In genomic region chr20:58623579-58624473, GRCh38 we compare ENCODE assay signal across 9 cellular contexts. TPM values are rescaled to one million over a fixed set of nuclear protein-coding genes. Genes with fewer than 3 reads are reported as not detected.
DNase-seq lines count a peak whose midpoint lies in the region; ATAC-seq and TF ChIP-seq lines count a peak whose summit lies in the region.
"Had no signal": no experiment of that assay in that cellular context is flagged by ENCODE, and none has a peak within 500 bp of the region (broad histone marks: within the 10 kb centered on the region; RNA-seq: fewer than 3 reads in every experiment).

No MANE protein-coding gene starts in this region.

- CTCF ChIA-PET in Caco-2 (lab: Charles Lee) = no interaction called here
- CTCF ChIA-PET in activated CD8-positive, alpha-beta T cell treated with anti-CD3 and anti-CD28 coated beads, Interleukin-2, amount 10 ng/mL, durations not matched to agents 7 days and 5 days (lab: Charles Lee) = no interaction called here

- no peak overlapping the region for H3K4me3 ChIP-seq in Caco-2 (ENCODE audit: low read depth, low read length)
- H3K4me3 ChIP-seq in dorsolateral prefrontal cortex = no peak overlapping the region

- H3K27ac Mint-ChIP-seq in Caco-2 (ENCODE audit: unreplicated experiment) = no peak overlapping the region
- H3K27ac Mint-ChIP-seq in activated CD8-positive, alpha-beta T cell treated with anti-CD3 and anti-CD28 coated beads, Interleukin-2, amount 10 ng/mL, durations not matched to agents 7 days and 5 days = no peak overlapping the region
- H3K27ac Mint-ChIP-seq: memory B cell had no signal

- H3K4me1 Mint-ChIP-seq in Caco-2 (ENCODE audit: low read depth, unreplicated experiment) = no peaks in the 10 kb centered on the region
- peaks cover 5% of the 10 kb centered on the region for H3K4me1 Mint-ChIP-seq in activated CD8-positive, alpha-beta T cell treated with anti-CD3 and anti-CD28 coated beads, Interleukin-2, amount 10 ng/mL, durations not matched to agents 7 days and 5 days (ENCODE audit: low read depth)

- DNase-seq in Caco-2 (peak; percentile 30 to 74), NCI-H69 (lab: John Stamatoyannopoulos, UW) (peak; percentile 20), dorsolateral prefrontal cortex (peak; percentile 16 to 89 (median 76)), myocyte (ENCODE audit: low read depth) (peak; percentile 89), NCI-H446 treated with DMSO at 0.1 percent for 48 hours (lab: John Stamatoyannopoulos, UW) (no peak)
- no peak for DNase-seq in stimulated activated naive CD4-positive, alpha-beta T cell (lab: John Stamatoyannopoulos, UW)
- no peak for DNase-seq in activated CD8-positive, alpha-beta T cell treated with anti-CD3 and anti-CD28 coated beads, Interleukin-2, amount 10 ng/mL, durations not matched to agents 7 days and 5 days

- H3K27me3 ChIP-seq in Caco-2 (replicated peaks; ENCODE audit: control insufficient read depth, insufficient read depth, low read length) (no peaks in the 10 kb centered on the region), dorsolateral prefrontal cortex (no peaks in the 10 kb centered on the region)

- H3K9me3 ChIP-seq in Caco-2 = peaks cover 5% of the 10 kb centered on the region

- H3K27ac ChIP-seq in dorsolateral prefrontal cortex = no peak overlapping the region

- ATAC-seq in activated CD8-positive, alpha-beta T cell treated with anti-CD3 and anti-CD28 coated beads, Interleukin-2, amount 10 ng/mL, durations not matched to agents 7 days and 5 days = no peak
- no peak for ATAC-seq in GM21390 (IDR thresholded peaks at IDR 0.05; ENCODE audit: unreplicated experiment)

- H3K9me3 Mint-ChIP-seq in Caco-2 (ENCODE audit: unreplicated experiment) = no peaks in the 10 kb centered on the region
- H3K9me3 Mint-ChIP-seq in activated CD8-positive, alpha-beta T cell treated with anti-CD3 and anti-CD28 coated beads, Interleukin-2, amount 10 ng/mL, durations not matched to agents 7 days and 5 days (ENCODE audit: insufficient read depth) = no peaks in the 10 kb centered on the region
- H3K9me3 Mint-ChIP-seq: memory B cell had no signal

- H3K36me3 ChIP-seq in Caco-2 (ENCODE audit: control insufficient read depth, insufficient read depth, low read length) = no peaks in the 10 kb centered on the region

- H3K27me3 Mint-ChIP-seq in Caco-2 (ENCODE audit: insufficient read depth, unreplicated experiment) = peaks cover 3% of the 10 kb centered on the region
- peaks cover 4% of the 10 kb centered on the region for H3K27me3 Mint-ChIP-seq in activated CD8-positive, alpha-beta T cell treated with anti-CD3 and anti-CD28 coated beads, Interleukin-2, amount 10 ng/mL, durations not matched to agents 7 days and 5 days (ENCODE audit: low read depth)

- POLR2A ChIA-PET in Caco-2 (lab: Charles Lee) = no interaction called here
- POLR2A ChIA-PET in activated CD8-positive, alpha-beta T cell treated with anti-CD3 and anti-CD28 coated beads, Interleukin-2, amount 10 ng/mL, durations not matched to agents 7 days and 5 days (lab: Charles Lee) = no interaction called here

- no peaks in the 10 kb centered on the region for H3K36me3 Mint-ChIP-seq in Caco-2 (ENCODE audit: insufficient read depth, unreplicated experiment)
- H3K36me3 Mint-ChIP-seq in activated CD8-positive, alpha-beta T cell treated with anti-CD3 and anti-CD28 coated beads, Interleukin-2, amount 10 ng/mL, durations not matched to agents 7 days and 5 days (ENCODE audit: low read depth) = no peaks in the 10 kb centered on the region
- H3K36me3 Mint-ChIP-seq: memory B cell had no signal

- TF ChIP-seq CTCF in Caco-2 (IDR thresholded peaks at IDR 0.05; ENCODE audit: insufficient read depth in 1 of 2, low read depth in 1 of 2, low read length in 1 of 2, severe bottlenecking in 1 of 2, unreplicated experiment in 1 of 2) (no peak), dorsolateral prefrontal cortex (IDR thresholded peaks at IDR 0.05 in 54 of 56, conservative IDR thresholded peaks at IDR 0.05 in 2 of 56; ENCODE audit: low read depth in 1 of 56, partially characterized antibody in 56 of 56) (no peak)

- no peaks in the 10 kb centered on the region; the same call in 1 of the 2 replicates for H3K4me1 ChIP-seq in Caco-2

- no peak overlapping the region for H3K4me3 Mint-ChIP-seq in Caco-2 (ENCODE audit: unreplicated experiment)
- H3K4me3 Mint-ChIP-seq in activated CD8-positive, alpha-beta T cell treated with anti-CD3 and anti-CD28 coated beads, Interleukin-2, amount 10 ng/mL, durations not matched to agents 7 days and 5 days = no peak overlapping the region
- H3K4me3 Mint-ChIP-seq: memory B cell had no signal

- intact Hi-C loops in Caco-2 (cut with micrococcal nuclease; ENCODE audit: unreplicated experiment) = no loop called here
- intact Hi-C loops in dorsolateral prefrontal cortex (cut with DNase I) = no loop called here

- no TSS peak for BruUV-seq in Caco-2 (replicated peaks; lab: Mats Ljungman, UMichigan)

RNA-seq across cellular contexts. Expression of gene STX16, which starts 27.3 kb away (rescaled TPM):
- total RNA-seq in Caco-2 (2022) (82.2 and 97.0 TPM in 2 replicates), dorsolateral prefrontal cortex (100 to 1,000 TPM in 10 of 120 experiments, 10 to 100 TPM in 110; 54.5 to 110 (median 84.5) TPM), myocyte (18.5 and 25.0 TPM in 2 replicates)
- 57.8 TPM for polyA plus RNA-seq in myocyte (2012)
- 100 to 1,000 TPM; 128 to 136 TPM for total RNA-seq in activated CD8-positive, alpha-beta T cell treated with anti-CD3 and anti-CD28 coated beads, Interleukin-2, amount 10 ng/mL, durations not matched to agents 7 days and 5 days

Comparison
In these comparisons a context has a peak if more than half of its experiments do, and no peak if none do; other contexts are left out.
1. DNase-seq: peak in Caco-2 (2 of 2), NCI-H69 (single experiment), dorsolateral prefrontal cortex (10 of 10) and myocyte (single experiment); none in stimulated activated naive CD4-positive, alpha-beta T cell (0 of 6), NCI-H446 treated with DMSO at 0.1 percent for 48 hours (single experiment) and activated CD8-positive, alpha-beta T cell treated with anti-CD3 and anti-CD28 coated beads, Interleukin-2, amount 10 ng/mL, durations not matched to agents 7 days and 5 days (single experiment).